10 cellular contexts compared by ENCODE assay signal in the genomic region with DNA sequence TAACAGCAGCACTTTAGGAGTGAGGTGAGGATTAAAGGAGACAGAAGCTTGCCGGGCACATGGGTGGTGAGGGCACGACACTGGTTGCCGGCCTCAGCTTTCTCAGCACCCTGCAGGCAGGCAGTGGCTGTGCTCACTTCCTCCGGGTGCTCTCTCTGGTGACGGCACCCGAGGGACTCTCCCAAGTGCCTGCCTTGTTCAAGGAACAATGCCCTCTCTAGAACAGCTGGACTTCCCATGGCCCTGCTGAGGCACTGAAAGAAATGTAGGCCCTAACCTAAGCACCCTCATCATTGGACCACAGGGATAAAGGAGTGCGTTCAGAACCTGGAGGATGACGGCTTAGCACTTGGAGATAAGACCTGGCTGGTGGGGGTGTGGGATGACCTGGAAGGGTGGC.
A peak's percentile ranks its signal among the peaks of the same experiment; 100 is the strongest.
DNase-seq lines count a peak whose midpoint lies in the region; ATAC-seq and TF ChIP-seq lines count a peak whose summit lies in the region.
"Had no signal": no experiment of that assay in that cellular context is flagged by ENCODE, and none has a peak within 500 bp of the region (broad histone marks: within the 10 kb centered on the region; RNA-seq: fewer than 3 reads in every experiment).

No MANE protein-coding gene starts in this region.

- peaks cover 16 to 23% of the 10 kb centered on the region in 2 donors for H3K4me1 Mint-ChIP-seq in effector memory CD8-positive, alpha-beta T cell (ENCODE audit: low read depth in 2 of 2)

- peak overlapping the region; percentile 8 to 73 for H3K27ac Mint-ChIP-seq in effector memory CD8-positive, alpha-beta T cell

- H3K9me3 ChIP-seq in BLaER1 treated with 17β-estradiol and CSF1 and Interleukin-3, amounts not matched to agents 10 nM and 100 nM (replicated peaks in 1 of 11): no peaks in the 10 kb centered on the region
- no peaks in the 10 kb centered on the region for H3K9me3 ChIP-seq in neutrophil

- H3K9ac ChIP-seq in BLaER1 treated with 17β-estradiol and CSF1 and Interleukin-3, amounts not matched to agents 10 nM and 100 nM: peak overlapping the region; percentile 66 to 79 (median 73); a peak in 19 of 22 replicates
- H3K9ac ChIP-seq in KMS-11: no peak overlapping the region

- H3K4me2 ChIP-seq in BLaER1 treated with 17β-estradiol and CSF1 and Interleukin-3, amounts not matched to agents 10 nM and 100 nM: peak overlapping the region; percentile 85 to 96 (median 88)
- H3K4me2 ChIP-seq in KMS-11: peak overlapping the region; percentile 40; the same call in 1 of the 2 replicates

- DNase-seq in effector memory CD8-positive, alpha-beta T cell: no peak
- no peak for DNase-seq in cerebellar cortex (ENCODE audit: low spot score)
- no peak for DNase-seq in G401 (ENCODE audit: low spot score)
- DNase-seq: DMS79, OCI-M1 had no signal

- peaks cover 14% of the 10 kb centered on the region for H3K36me3 Mint-ChIP-seq in effector memory CD8-positive, alpha-beta T cell (ENCODE audit: insufficient read depth)

- H4K20me1 ChIP-seq in BLaER1 treated with 17β-estradiol and CSF1 and Interleukin-3, amounts not matched to agents 10 nM and 100 nM: peaks cover 0 to 63% (median 20%) of the 10 kb centered on the region in 11 experiments; a peak in 16 of 22 replicates
- H4K20me1 ChIP-seq in KMS-11 (ENCODE audit: insufficient read depth): no peaks in the 10 kb centered on the region

- no peak overlapping the region for H2AFZ ChIP-seq in KMS-11 (ENCODE audit: low read depth)

- ATAC-seq in effector memory CD8-positive, alpha-beta T cell (replicated peaks): peak; percentile 30
- ATAC-seq in HG02623 (IDR thresholded peaks at IDR 0.05; ENCODE audit: unreplicated experiment) (no peak), GM18858 (IDR thresholded peaks at IDR 0.05; ENCODE audit: unreplicated experiment) (no peak)

- no peaks in the 10 kb centered on the region for H3K27me3 Mint-ChIP-seq in effector memory CD8-positive, alpha-beta T cell

- H3K36me3 ChIP-seq in BLaER1 treated with 17β-estradiol and CSF1 and Interleukin-3, amounts not matched to agents 10 nM and 100 nM: peaks cover 8 to 31% (median 16%) of the 10 kb centered on the region in 11 experiments; a peak in 21 of 22 replicates
- H3K36me3 ChIP-seq in KMS-11 (ENCODE audit: insufficient read depth) (no peaks in the 10 kb centered on the region), neutrophil (peaks cover 42% of the 10 kb centered on the region)

- H3K27me3 ChIP-seq in BLaER1 treated with 17β-estradiol and CSF1 and Interleukin-3, amounts not matched to agents 10 nM and 100 nM: no peaks in the 10 kb centered on the region
- H3K27me3 ChIP-seq in KMS-11 (ENCODE audit: insufficient read depth, low read depth): no peaks in the 10 kb centered on the region
- H3K27me3 ChIP-seq in neutrophil: peaks cover 8% of the 10 kb centered on the region

- no peaks in the 10 kb centered on the region for H3K79me2 ChIP-seq in KMS-11 (ENCODE audit: insufficient read depth, low read depth)

- peak overlapping the region in 9 of 10 experiments; percentile 2 to 58 (median 44); a peak in 13 of 20 replicates for H3K4me3 ChIP-seq in BLaER1 treated with 17β-estradiol and CSF1 and Interleukin-3, amounts not matched to agents 10 nM and 100 nM
- H3K4me3 ChIP-seq in KMS-11 (IDR thresholded peaks at IDR 0.05; ENCODE audit: insufficient read depth, low read depth, low read length) (no peak overlapping the region), neutrophil (ENCODE audit: low read depth in 1 of 2, low read length in 1 of 2) (no peak overlapping the region)

- peaks cover 61 to 94% (median 66%) of the 10 kb centered on the region in 10 experiments for H3K4me1 ChIP-seq in BLaER1 treated with 17β-estradiol and CSF1 and Interleukin-3, amounts not matched to agents 10 nM and 100 nM
- peaks cover 31% of the 10 kb centered on the region for H3K4me1 ChIP-seq in KMS-11 (ENCODE audit: low read depth, poor library complexity, severe bottlenecking)
- H3K4me1 ChIP-seq in neutrophil (ENCODE audit: control insufficient read depth in 1 of 2, insufficient read depth in 1 of 2, low read depth in 1 of 2, low read length in 1 of 2): peaks cover 10 to 13% of the 10 kb centered on the region in 2 experiments

- no peaks in the 10 kb centered on the region for H3K9me3 Mint-ChIP-seq in effector memory CD8-positive, alpha-beta T cell

- peak overlapping the region in 1 of 2 donors; percentile 41 for H3K4me3 Mint-ChIP-seq in effector memory CD8-positive, alpha-beta T cell

- in situ Hi-C loops in G401 (cut with HindIII; ENCODE audit: low sequenced_read_pairs): no loop called here

- TF ChIP-seq CTCF in KMS-11 (conservative IDR thresholded peaks at IDR 0.05; ENCODE audit: low read depth, low read length): no peak
- no peak for TF ChIP-seq CTCF in neutrophil (IDR thresholded peaks at IDR 0.05)

- peak overlapping the region; percentile 68 to 84 (median 79); a peak in 20 of 22 replicates for H3K27ac ChIP-seq in BLaER1 treated with 17β-estradiol and CSF1 and Interleukin-3, amounts not matched to agents 10 nM and 100 nM
- H3K27ac ChIP-seq in KMS-11 (peak overlapping the region; percentile 73), neutrophil (peak overlapping the region; percentile 27)

Comparison
In these comparisons a context has a peak if more than half of its experiments do, and no peak if none do; other contexts are left out.
1. H3K27ac ChIP-seq: peak in every context shown above with its lines; median percentile 79 in BLaER1 treated with 17β-estradiol and CSF1 and Interleukin-3, amounts not matched to agents 10 nM and 100 nM; 73 in KMS-11; 27 in neutrophil.
2. H3K4me3 ChIP-seq: peak in BLaER1 treated with 17β-estradiol and CSF1 and Interleukin-3, amounts not matched to agents 10 nM and 100 nM (9 of 10); none in KMS-11 (single experiment) and neutrophil (0 of 2).